Comparison of ENCODE assay signal across 20 cellular contexts in genomic region chr22:19762315-19763140, GRCh38. TPM values are rescaled to one million over a fixed set of nuclear protein-coding genes. Genes with fewer than 3 reads are reported as not detected.
A peak's percentile ranks its signal among the peaks of the same experiment; 100 is the strongest.
DNase-seq lines count a peak whose midpoint lies in the region; ATAC-seq and TF ChIP-seq lines count a peak whose summit lies in the region.
"Had no signal": no experiment of that assay in that cellular context is flagged by ENCODE, and none has a peak within 500 bp of the region (broad histone marks: within the 10 kb centered on the region; RNA-seq: fewer than 3 reads in every experiment).

No MANE protein-coding gene starts in this region.

- TF ChIP-seq CTCF in GM23338 (conservative IDR thresholded peaks at IDR 0.05; ENCODE audit: low read depth in 2 of 2) (no peak), PC-3 (conservative IDR thresholded peaks at IDR 0.05; ENCODE audit: low read depth, low read length) (no peak), fibroblast of the aortic adventitia (IDR thresholded peaks at IDR 0.05; ENCODE audit: insufficient read depth, low read length) (no peak)

- DNase-seq in GM23338 (ENCODE audit: low spot score): peak; percentile 46
- no peak for DNase-seq in PC-3
- no peak for DNase-seq in fibroblast of the aortic adventitia (ENCODE audit: low read depth)
- no peak for DNase-seq in NCI-H2081 treated with DMSO at 0.1 percent for 48 hours (lab: John Stamatoyannopoulos, UW)
- DNase-seq: activated CD8-positive, alpha-beta memory T cell treated with anti-CD3 and anti-CD28 coated beads for 24 hours; activated effector memory CD4-positive, alpha-beta T cell treated with anti-CD3 and anti-CD28 coated beads, Interleukin-2, amount 50 U/mL, for 16 hours; anterior cingulate cortex; colonic mucosa; glutamatergic neuron; NCI-H187 treated with DMSO at 0.1 percent for 48 hours; NCI-H510A treated with DMSO at 0.1 percent for 48 hours; nucleus accumbens; OCI-M1; stimulated activated CD4-positive, alpha-beta T cell treated with anti-CD3 and anti-CD28 coated beads, Interleukin-12 subunit alpha, Interleukin-12 subunit beta, amount 100 ng/mL, for 4 hours; stimulated activated naive CD4-positive, alpha-beta T cell had no signal

- no peak overlapping the region for H3K27ac Mint-ChIP-seq in GM23338

- H2AFZ ChIP-seq in GM23338 (no peak overlapping the region; the same call in 1 of the 2 replicates), PC-3 (ENCODE audit: low read length) (peak overlapping the region; percentile 77)

- H3K4me2 ChIP-seq in GM23338 (peak overlapping the region; percentile 77), PC-3 (ENCODE audit: low read length) (peak overlapping the region; percentile 98), skeletal muscle satellite cell (ENCODE audit: low read length) (peak overlapping the region; percentile 99)

- no peak for ATAC-seq in GM23338
- ATAC-seq in PC-3: no peak; the same call in 1 of the 2 replicates
- no peak for ATAC-seq in esophagus mucosa
- ATAC-seq in HG03025 (IDR thresholded peaks at IDR 0.05; ENCODE audit: low FRiP score, unreplicated experiment): no peak
- no peak for ATAC-seq in GM19035 (IDR thresholded peaks at IDR 0.05; ENCODE audit: unreplicated experiment)

- H3K9me3 Mint-ChIP-seq in GM23338: peaks cover 3% of the 10 kb centered on the region; the same call in 2 of the 3 replicates

- no peaks in the 10 kb centered on the region for H3K79me2 ChIP-seq in GM23338 (replicated peaks; ENCODE audit: insufficient read depth)
- H3K79me2 ChIP-seq in PC-3 (ENCODE audit: low read length): peaks cover 32% of the 10 kb centered on the region

- H3K4me3 Mint-ChIP-seq in GM23338: peak overlapping the region; percentile 16; the same call in 1 of the 3 replicates

- BruUV-seq in PC-3 (replicated peaks; lab: Mats Ljungman, UMichigan): TSS peak; percentile 36

- peaks cover 35% of the 10 kb centered on the region for H3K4me1 Mint-ChIP-seq in GM23338

- H3K9me3 ChIP-seq in PC-3 (ENCODE audit: low read length) (no peaks in the 10 kb centered on the region), skeletal muscle satellite cell (replicated peaks; ENCODE audit: low read length) (no peaks in the 10 kb centered on the region)
- H3K9me3 ChIP-seq: colonic mucosa had no signal

- H3K36me3 ChIP-seq in GM23338 (ENCODE audit: insufficient read depth) (no peaks in the 10 kb centered on the region), PC-3 (ENCODE audit: low read depth, low read length) (no peaks in the 10 kb centered on the region), skeletal muscle satellite cell (ENCODE audit: insufficient read depth, low read length) (peaks cover 21% of the 10 kb centered on the region)
- H3K36me3 ChIP-seq: colonic mucosa had no signal

- H3K9ac ChIP-seq in PC-3 (ENCODE audit: low read length): peak overlapping the region; percentile 83
- H3K9ac ChIP-seq in skeletal muscle satellite cell (ENCODE audit: low read depth, low read length): peak overlapping the region; percentile 85

- H3K27me3 ChIP-seq in GM23338 (ENCODE audit: insufficient read depth) (peaks cover 95% of the 10 kb centered on the region), PC-3 (ENCODE audit: low read length) (no peaks in the 10 kb centered on the region), skeletal muscle satellite cell (ENCODE audit: control insufficient read depth, insufficient read depth, low read length) (no peaks in the 10 kb centered on the region)

- peak overlapping the region; percentile 43 for H3K4me3 ChIP-seq in GM23338
- peak overlapping the region; percentile 78 for H3K4me3 ChIP-seq in PC-3 (ENCODE audit: low read length)
- H3K4me3 ChIP-seq in fibroblast of the aortic adventitia (ENCODE audit: low read depth, low read length): peak overlapping the region; percentile 41
- H3K4me3 ChIP-seq in skeletal muscle satellite cell (ENCODE audit: low read length): peak overlapping the region; percentile 75
- H3K4me3 ChIP-seq: colonic mucosa had no signal

- H3K36me3 Mint-ChIP-seq in GM23338 (ENCODE audit: low read depth): peaks cover 5% of the 10 kb centered on the region; the same call in 1 of the 3 replicates

- intact Hi-C loops in PC-3 (cut with micrococcal nuclease): loop anchor here (10.0 kb wide), 1 partner anchor 92 kb away; the partner anchor contains the start of genes GNB1L and RTL10

- H3K27ac ChIP-seq in GM23338 (ENCODE audit: low read depth): no peak overlapping the region
- H3K27ac ChIP-seq in PC-3 (ENCODE audit: low read length): 0 out of 2 replicates have a peak overlapping the region, but pooled peaks have one; percentile 1
- H3K27ac ChIP-seq: colonic mucosa, epithelial cell of prostate had no signal

- CTCF ChIA-PET in PC-3 (lab: Charles Lee): no interaction called here

- peaks cover 85% of the 10 kb centered on the region for H3K27me3 Mint-ChIP-seq in GM23338 (ENCODE audit: insufficient read depth, low read depth, poor library complexity)

- POLR2A ChIA-PET in PC-3 (lab: Charles Lee; ENCODE audit: unreplicated experiment): no interaction called here

- H3K9me2 ChIP-seq in GM23338 (ENCODE audit: insufficient read depth) (no peaks in the 10 kb centered on the region), PC-3 (replicated peaks; ENCODE audit: low read length) (no peaks in the 10 kb centered on the region)

- H3F3A ChIP-seq in GM23338 (replicated peaks; ENCODE audit: low read depth): peaks cover 25% of the 10 kb centered on the region
- no peaks in the 10 kb centered on the region for H3F3A ChIP-seq in PC-3 (ENCODE audit: low read length, unreplicated experiment)

- peaks cover 7% of the 10 kb centered on the region for H4K20me1 ChIP-seq in GM23338 (replicated peaks; ENCODE audit: insufficient read depth)
- H4K20me1 ChIP-seq in PC-3 (ENCODE audit: low read length): no peaks in the 10 kb centered on the region

- peaks cover 46% of the 10 kb centered on the region for H3K4me1 ChIP-seq in GM23338 (ENCODE audit: insufficient read depth)
- peaks cover 7% of the 10 kb centered on the region; the same call in 1 of the 2 replicates for H3K4me1 ChIP-seq in PC-3 (ENCODE audit: insufficient read depth, low read length)
- H3K4me1 ChIP-seq in skeletal muscle satellite cell (ENCODE audit: control insufficient read depth, insufficient read depth, low read length): peaks cover 10% of the 10 kb centered on the region

TF ChIP-seq in GM23338, 12 proteins besides CTCF, POLR2A, EP300 and RAD21 (continues in another document):
- TF ChIP-seq EZH2 (IDR thresholded peaks at IDR 0.05; ENCODE audit: low read depth, unreplicated experiment) (peak; percentile 87), ZNF331 (CRISPR knock-in tag; IDR thresholded peaks at IDR 0.05; ENCODE audit: low read depth) (no peak), REST (IDR thresholded peaks at IDR 0.05; ENCODE audit: unreplicated experiment) (no peak), NANOG (IDR thresholded peaks at IDR 0.05; ENCODE audit: borderline replicate concordance) (no peak)

RNA-seq across cellular contexts. Expression of gene TBX1, which starts 1.9 kb away (rescaled TPM):
- 0.23 and 0.66 TPM in 2 replicates for total RNA-seq in GM23338 (2014; rRNA removed; shearing (Covaris generic))
- polyA plus RNA-seq in GM23338 (2016; fragmentation: Nextera tagmentation; extraction: Ambion mirVana): 0.19 TPM in 2 replicates
- total RNA-seq in PC-3 (2014; rRNA removed) (15.9 and 18.6 TPM in 2 replicates), fibroblast of the aortic adventitia (ENCODE audit: low replicate concordance) (2.8 TPM in 1 of 2 replicates, not detected in the other), esophagus mucosa (1.1 TPM)
- total RNA-seq in skeletal muscle satellite cell (2012; rRNA removed): 1.1 TPM in 1 of 2 replicates, not detected in the other

RNA-seq across cellular contexts. Expression of gene GP1BB, which starts 39.2 kb away (rescaled TPM):
- 1.3 TPM in 1 of 2 replicates, not detected in the other for total RNA-seq in GM23338 (2014; rRNA removed; shearing (Covaris generic))
- 0.53 and 1.1 TPM in 2 replicates for polyA plus RNA-seq in GM23338 (2016; fragmentation: Nextera tagmentation; extraction: Ambion mirVana)
- total RNA-seq in PC-3 (2014; rRNA removed) (0.80 and 5.9 TPM in 2 replicates), fibroblast of the aortic adventitia (ENCODE audit: low replicate concordance) (2.1 and 20.1 TPM in 2 replicates), esophagus mucosa (2.0 TPM)
- 1.3 TPM in 1 of 2 replicates, not detected in the other for total RNA-seq in skeletal muscle satellite cell (2012; rRNA removed)

RNA-seq across cellular contexts. Expression of gene SEPTIN5, which starts 48.2 kb away (rescaled TPM):
- total RNA-seq in GM23338 (2014; rRNA removed; shearing (Covaris generic)): 7.7 and 17.2 TPM in 2 replicates
- 4.3 and 5.6 TPM in 2 replicates for polyA plus RNA-seq in GM23338 (2016; fragmentation: Nextera tagmentation; extraction: Ambion mirVana)
- total RNA-seq in PC-3 (2014; rRNA removed) (26.3 and 27.5 TPM in 2 replicates), fibroblast of the aortic adventitia (ENCODE audit: low replicate concordance) (18.4 and 62.3 TPM in 2 replicates), esophagus mucosa (31.3 TPM)
- total RNA-seq in skeletal muscle satellite cell (2012; rRNA removed): 5.1 and 5.7 TPM in 2 replicates
